Comparison of ENCODE assay signal across 9 cellular contexts in the genomic region with DNA sequence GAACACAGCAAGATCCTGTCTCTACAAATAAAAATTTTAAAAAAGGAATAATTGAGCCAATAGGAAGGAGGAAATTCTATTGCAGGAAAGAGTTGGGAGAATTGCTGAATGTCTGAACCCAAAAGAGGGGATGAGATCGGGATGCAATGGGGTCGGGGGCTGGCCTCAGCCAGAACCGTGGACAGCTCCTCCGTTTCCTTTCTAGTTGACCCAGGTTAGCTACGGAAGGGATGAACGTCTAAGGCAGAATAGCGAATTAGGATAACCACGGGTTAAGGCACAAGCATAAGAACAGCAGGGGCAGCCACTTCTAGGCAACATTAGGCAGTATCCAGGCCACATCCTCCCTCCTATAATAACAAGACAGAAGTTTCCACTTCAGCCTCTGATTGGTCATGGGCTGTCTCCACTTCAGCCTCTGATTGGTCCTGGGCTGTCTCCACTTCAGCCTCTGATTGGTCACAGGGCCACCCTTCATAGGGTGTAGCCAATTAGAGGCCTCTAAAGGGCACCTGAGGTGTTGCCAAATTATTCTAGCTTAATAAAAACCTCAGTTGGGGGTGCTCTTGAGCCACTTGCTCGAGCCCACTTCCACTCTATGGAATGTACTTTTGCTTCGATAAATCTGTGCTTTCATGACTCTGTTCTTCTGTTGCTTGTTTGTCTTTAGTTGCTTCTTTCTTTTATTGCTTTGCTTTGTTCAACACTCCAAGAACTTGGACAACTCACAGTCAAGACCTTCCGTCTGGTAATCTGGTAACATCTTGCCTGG. TPM values are rescaled to one million over a fixed set of nuclear protein-coding genes. Genes with fewer than 3 reads are reported as not detected.
A peak's percentile ranks its signal among the peaks of the same experiment; 100 is the strongest.
DNase-seq lines count a peak whose midpoint lies in the region; ATAC-seq and TF ChIP-seq lines count a peak whose summit lies in the region.
"Had no signal": no experiment of that assay in that cellular context is flagged by ENCODE, and none has a peak within 500 bp of the region (broad histone marks: within the 10 kb centered on the region; RNA-seq: fewer than 3 reads in every experiment).

No MANE protein-coding gene starts in this region.

- H3K4me3 ChIP-seq in transverse colon = no peak overlapping the region
- H3K4me3 ChIP-seq: BLaER1 treated with 17β-estradiol and CSF1 and Interleukin-3, amounts not matched to agents 10 nM and 100 nM had no signal

- H3K36me3 Mint-ChIP-seq in activated T-helper 1 cell treated with anti-CD3 and anti-CD28 coated beads, Interleukin-12 subunit alpha, Interleukin-12 subunit beta, Interleukin-2, Interleukin-4 antibody, amounts not matched to agents 30 ng/mL and 10 ng/mL and 1 ng/mL, durations not matched to agents 14 hours and 24 hours and 36 hours (ENCODE audit: low read depth) = no peaks in the 10 kb centered on the region

- TF ChIP-seq POLR2A in transverse colon (IDR thresholded peaks at IDR 0.05) = no peak

- WGBS in transverse colon (ENCODE audit: low coverage in 1 of 2), 2 donors = 53 to 62% methylated on average over 9 to 11 of the region's 11 CpGs

- TF ChIP-seq CTCF in transverse colon (IDR thresholded peaks at IDR 0.05) = no peak

- H3K4me1 ChIP-seq in transverse colon = no peaks in the 10 kb centered on the region

- no peak for TF ChIP-seq EP300 in transverse colon (IDR thresholded peaks at IDR 0.05; ENCODE audit: low read depth)

- H3K27ac Mint-ChIP-seq in activated T-helper 1 cell treated with anti-CD3 and anti-CD28 coated beads, Interleukin-12 subunit alpha, Interleukin-12 subunit beta, Interleukin-2, Interleukin-4 antibody, amounts not matched to agents 30 ng/mL and 10 ng/mL and 1 ng/mL, durations not matched to agents 14 hours and 24 hours and 36 hours = no peak overlapping the region

- H3K9me3 Mint-ChIP-seq in activated T-helper 1 cell treated with anti-CD3 and anti-CD28 coated beads, Interleukin-12 subunit alpha, Interleukin-12 subunit beta, Interleukin-2, Interleukin-4 antibody, amounts not matched to agents 30 ng/mL and 10 ng/mL and 1 ng/mL, durations not matched to agents 14 hours and 24 hours and 36 hours = peaks cover 7% of the 10 kb centered on the region

- no peak for ATAC-seq in GM18861 (IDR thresholded peaks at IDR 0.05; ENCODE audit: unreplicated experiment)

- in situ Hi-C loops in transverse colon (cut with MboI; ENCODE audit: low pct_ligation_motif_present in 1 of 4, low pct_unique_long_range_greater_than_20kb in 1 of 4, low sequenced_read_pairs in 3 of 4) = loop anchor here in 1 of 4 donors (10.0 kb wide), 1 partner anchor 133 kb away; the partner anchor contains the start of gene FAM32A

- no peaks in the 10 kb centered on the region for H3K27me3 ChIP-seq in transverse colon
- H3K27me3 ChIP-seq: BLaER1 treated with 17β-estradiol and CSF1 and Interleukin-3, amounts not matched to agents 10 nM and 100 nM had no signal

- intact Hi-C loops in activated T-helper 1 cell treated with anti-CD3 and anti-CD28 coated beads, Interleukin-12 subunit alpha, Interleukin-12 subunit beta, Interleukin-2, Interleukin-4 antibody, amounts not matched to agents 30 ng/mL and 10 ng/mL and 1 ng/mL, durations not matched to agents 14 hours and 24 hours and 36 hours (cut with micrococcal nuclease) = no loop called here
- intact Hi-C loops in transverse colon (cut with DNase I; ENCODE audit: low total_unique reads) = no loop called here

- DNase-seq in activated T-helper 1 cell treated with Interleukin-2 at 50 U/mL for 16 hours (ENCODE audit: low read depth) (peak; percentile 17), SW480 (ENCODE audit: low spot score) (peak; percentile 47), NCI-H345 treated with DMSO at 0.1 percent for 48 hours (lab: John Stamatoyannopoulos, UW; ENCODE audit: unreplicated experiment) (no peak), transverse colon (no peak)
- DNase-seq in activated T-helper 1 cell treated with anti-CD3 and anti-CD28 coated beads, Interleukin-12 subunit alpha, Interleukin-12 subunit beta, Interleukin-2, Interleukin-4 antibody, amounts not matched to agents 30 ng/mL and 10 ng/mL and 1 ng/mL, durations not matched to agents 14 hours and 24 hours and 36 hours (ENCODE audit: low spot score) = no peak
- DNase-seq in effector CD8-positive, alpha-beta T cell (lab: John Stamatoyannopoulos, UW) = peak; percentile 34
- peak; percentile 7 to 38 for DNase-seq in stimulated activated CD8-positive, alpha-beta memory T cell treated with anti-CD3 and anti-CD28 coated beads, Interleukin-7, amount 100 ng/mL, for 4 hours (ENCODE audit: low read depth in 2 of 2)

- H3K27ac ChIP-seq in transverse colon = no peak overlapping the region
- H3K27ac ChIP-seq: BLaER1 treated with 17β-estradiol and CSF1 and Interleukin-3, amounts not matched to agents 10 nM and 100 nM had no signal

- no peak overlapping the region for H3K4me3 Mint-ChIP-seq in activated T-helper 1 cell treated with anti-CD3 and anti-CD28 coated beads, Interleukin-12 subunit alpha, Interleukin-12 subunit beta, Interleukin-2, Interleukin-4 antibody, amounts not matched to agents 30 ng/mL and 10 ng/mL and 1 ng/mL, durations not matched to agents 14 hours and 24 hours and 36 hours

- H3K27me3 Mint-ChIP-seq in activated T-helper 1 cell treated with anti-CD3 and anti-CD28 coated beads, Interleukin-12 subunit alpha, Interleukin-12 subunit beta, Interleukin-2, Interleukin-4 antibody, amounts not matched to agents 30 ng/mL and 10 ng/mL and 1 ng/mL, durations not matched to agents 14 hours and 24 hours and 36 hours (ENCODE audit: insufficient read depth) = peaks cover 22% of the 10 kb centered on the region

- peaks cover 5 to 11% of the 10 kb centered on the region in 2 donors for H3K9me3 ChIP-seq in transverse colon

- H3K36me3 ChIP-seq in transverse colon = no peaks in the 10 kb centered on the region
- H3K36me3 ChIP-seq: BLaER1 treated with 17β-estradiol and CSF1 and Interleukin-3, amounts not matched to agents 10 nM and 100 nM had no signal

- no peaks in the 10 kb centered on the region for H3K4me1 Mint-ChIP-seq in activated T-helper 1 cell treated with anti-CD3 and anti-CD28 coated beads, Interleukin-12 subunit alpha, Interleukin-12 subunit beta, Interleukin-2, Interleukin-4 antibody, amounts not matched to agents 30 ng/mL and 10 ng/mL and 1 ng/mL, durations not matched to agents 14 hours and 24 hours and 36 hours (ENCODE audit: low read depth)

RNA-seq across cellular contexts. Expression of gene TPM4, which starts 24.9 kb away (rescaled TPM):
- 346 and 351 TPM in 2 replicates for total RNA-seq in activated T-helper 1 cell treated with anti-CD3 and anti-CD28 coated beads, Interleukin-12 subunit alpha, Interleukin-12 subunit beta, Interleukin-2, Interleukin-4 antibody, amounts not matched to agents 30 ng/mL and 10 ng/mL and 1 ng/mL, durations not matched to agents 14 hours and 24 hours and 36 hours
- total RNA-seq in transverse colon = 100 to 1,000 TPM; 228 to 491 (median 288) TPM

Comparison
In these comparisons a context has a peak if more than half of its experiments do, and no peak if none do; other contexts are left out.
1. DNase-seq: peak in activated T-helper 1 cell treated with Interleukin-2 at 50 U/mL for 16 hours (single experiment), SW480 (single experiment), effector CD8-positive, alpha-beta T cell (single experiment) and stimulated activated CD8-positive, alpha-beta memory T cell treated with anti-CD3 and anti-CD28 coated beads, Interleukin-7, amount 100 ng/mL, for 4 hours (2 of 2); none in activated T-helper 1 cell treated with anti-CD3 and anti-CD28 coated beads, Interleukin-12 subunit alpha, Interleukin-12 subunit beta, Interleukin-2, Interleukin-4 antibody, amounts not matched to agents 30 ng/mL and 10 ng/mL and 1 ng/mL, durations not matched to agents 14 hours and 24 hours and 36 hours (single experiment), NCI-H345 treated with DMSO at 0.1 percent for 48 hours (single experiment) and transverse colon (single experiment).